Comparison of ENCODE assay signal across 8 cellular contexts in genomic region chr9:36728651-36729520, GRCh38.
A peak's percentile ranks its signal among the peaks of the same experiment; 100 is the strongest.
DNase-seq lines count a peak whose midpoint lies in the region; ATAC-seq and TF ChIP-seq lines count a peak whose summit lies in the region.

No MANE protein-coding gene starts in this region.

- intact Hi-C loops in activated CD4-positive, alpha-beta T cell treated with anti-CD3 and anti-CD28 coated beads, Interleukin-2, amount 10 ng/mL, durations not matched to agents 24 days and 14 days (cut with micrococcal nuclease): loop anchor here (1.0 kb wide), 2 partner anchors 96 to 322 kb away; no protein-coding TSS in a partner anchor

- peaks cover 14% of the 10 kb centered on the region for H3K27me3 Mint-ChIP-seq in HFFc6 (ENCODE audit: insufficient read depth)
- H3K27me3 Mint-ChIP-seq in activated CD4-positive, alpha-beta T cell treated with anti-CD3 and anti-CD28 coated beads, Interleukin-2, amount 10 ng/mL, durations not matched to agents 24 days and 14 days: no peaks in the 10 kb centered on the region

- no peaks in the 10 kb centered on the region for H3K9me3 Mint-ChIP-seq in HFFc6
- no peaks in the 10 kb centered on the region for H3K9me3 Mint-ChIP-seq in activated CD4-positive, alpha-beta T cell treated with anti-CD3 and anti-CD28 coated beads, Interleukin-2, amount 10 ng/mL, durations not matched to agents 24 days and 14 days

- DNase-seq in DMS 273 treated with DMSO at 0.1 percent for 48 hours (lab: John Stamatoyannopoulos, UW) (peak; percentile 21), HFFc6 (peak; percentile 68), NCI-H345 (lab: John Stamatoyannopoulos, UW) (peak; percentile 82), ecto neural progenitor cell (ENCODE audit: low spot score) (peak; percentile 92), midbrain (lab: John Stamatoyannopoulos, UW) (peak; percentile 49)
- peak; percentile 90 for DNase-seq in activated CD4-positive, alpha-beta T cell treated with anti-CD3 and anti-CD28 coated beads, Interleukin-2, amount 10 ng/mL, durations not matched to agents 24 days and 14 days
- peak; percentile 50 for DNase-seq in stimulated activated CD8-positive, alpha-beta memory T cell treated with anti-CD3 and anti-CD28 coated beads, Interleukin-7, amount 100 ng/mL, for 24 hours (ENCODE audit: low read depth)

- H3K36me3 Mint-ChIP-seq in HFFc6 (ENCODE audit: low read depth): no peaks in the 10 kb centered on the region
- H3K36me3 Mint-ChIP-seq in activated CD4-positive, alpha-beta T cell treated with anti-CD3 and anti-CD28 coated beads, Interleukin-2, amount 10 ng/mL, durations not matched to agents 24 days and 14 days (ENCODE audit: low read depth): no peaks in the 10 kb centered on the region

- ATAC-seq in GM21423 (IDR thresholded peaks at IDR 0.05; ENCODE audit: unreplicated experiment): no peak

- peak; percentile 90 for TF ChIP-seq CTCF in HFFc6 (IDR thresholded peaks at IDR 0.05)

- H3K4me1 Mint-ChIP-seq in HFFc6 (ENCODE audit: low read depth): no peaks in the 10 kb centered on the region
- no peaks in the 10 kb centered on the region for H3K4me1 Mint-ChIP-seq in activated CD4-positive, alpha-beta T cell treated with anti-CD3 and anti-CD28 coated beads, Interleukin-2, amount 10 ng/mL, durations not matched to agents 24 days and 14 days

- no peak overlapping the region for H3K27ac Mint-ChIP-seq in HFFc6
- no peak overlapping the region for H3K27ac Mint-ChIP-seq in activated CD4-positive, alpha-beta T cell treated with anti-CD3 and anti-CD28 coated beads, Interleukin-2, amount 10 ng/mL, durations not matched to agents 24 days and 14 days

- no peak overlapping the region for H3K4me3 Mint-ChIP-seq in HFFc6
- no peak overlapping the region for H3K4me3 Mint-ChIP-seq in activated CD4-positive, alpha-beta T cell treated with anti-CD3 and anti-CD28 coated beads, Interleukin-2, amount 10 ng/mL, durations not matched to agents 24 days and 14 days

Comparison
In these comparisons a context has a peak if more than half of its experiments do, and no peak if none do; other contexts are left out.
1. DNase-seq: peak in every context shown above with its lines; median percentile 92 in ecto neural progenitor cell; 90 in activated CD4-positive, alpha-beta T cell treated with anti-CD3 and anti-CD28 coated beads, Interleukin-2, amount 10 ng/mL, durations not matched to agents 24 days and 14 days; 82 in NCI-H345; 68 in HFFc6; 50 in stimulated activated CD8-positive, alpha-beta memory T cell treated with anti-CD3 and anti-CD28 coated beads, Interleukin-7, amount 100 ng/mL, for 24 hours; 49 in midbrain; 21 in DMS 273 treated with DMSO at 0.1 percent for 48 hours.